Comparison of ENCODE assay signal across 14 cellular contexts in the genomic region with DNA sequence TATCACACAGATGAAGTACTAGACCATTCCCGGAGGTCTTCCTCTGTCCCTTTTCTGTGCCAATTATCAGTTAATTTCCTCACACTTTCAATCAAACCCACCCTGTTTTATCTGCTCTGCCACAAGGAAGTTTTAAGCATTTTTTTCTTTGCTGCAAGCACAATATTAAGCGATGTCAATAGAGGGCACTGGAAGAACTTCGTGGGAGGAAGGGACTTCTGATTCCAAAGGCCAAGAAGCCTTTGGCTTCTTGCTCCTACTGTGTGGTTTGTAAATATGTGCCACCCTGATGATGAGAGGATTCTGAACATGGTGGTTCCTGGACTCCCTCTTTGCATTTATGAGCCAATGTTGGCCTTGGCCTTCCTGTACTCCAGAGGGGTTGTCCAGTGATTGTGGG.
A peak's percentile ranks its signal among the peaks of the same experiment; 100 is the strongest.
DNase-seq lines count a peak whose midpoint lies in the region; ATAC-seq and TF ChIP-seq lines count a peak whose summit lies in the region.
"Had no signal": no experiment of that assay in that cellular context is flagged by ENCODE, and none has a peak within 500 bp of the region (broad histone marks: within the 10 kb centered on the region; RNA-seq: fewer than 3 reads in every experiment).

No MANE protein-coding gene starts in this region.

- no peak for ATAC-seq in GM21447 (IDR thresholded peaks at IDR 0.05; ENCODE audit: unreplicated experiment)

- no peaks in the 10 kb centered on the region for H3K9me3 Mint-ChIP-seq in chondrocyte (ENCODE audit: low read depth)

- H3K9me3 ChIP-seq in NT2/D1 (ENCODE audit: insufficient read depth, low read length): no peaks in the 10 kb centered on the region
- no peaks in the 10 kb centered on the region for H3K9me3 ChIP-seq in tibial nerve

- TF ChIP-seq CTCF in chondrocyte (IDR thresholded peaks at IDR 0.05) (peak; percentile 13), tibial nerve (IDR thresholded peaks at IDR 0.05) (no peak)

- no peak for TF ChIP-seq POLR2A in tibial nerve (IDR thresholded peaks at IDR 0.05)

- no peak overlapping the region for H3K9ac ChIP-seq in NT2/D1 (ENCODE audit: insufficient read length, low read depth)

- H3K27ac Mint-ChIP-seq in chondrocyte (ENCODE audit: unreplicated experiment): no peak overlapping the region

- H3K27ac ChIP-seq in tibial nerve: no peak overlapping the region
- H3K27ac ChIP-seq: coronary artery had no signal

- 51 to 59% methylated on average over 3 of the region's 3 CpGs for WGBS in tibial nerve, 2 donors

- H3K4me3 ChIP-seq in NT2/D1 (ENCODE audit: insufficient read length, low read depth) (no peak overlapping the region), tibial nerve (no peak overlapping the region)
- H3K4me3 ChIP-seq: coronary artery had no signal

- DNase-seq in NCI-H146 (lab: John Stamatoyannopoulos, UW) (peak; percentile 33), NCI-H146 treated with DMSO at 0.1 percent for 48 hours (lab: John Stamatoyannopoulos, UW; ENCODE audit: unreplicated experiment) (no peak), NT2/D1 (ENCODE audit: low read depth, low spot score) (peak; percentile 22), chondrocyte (ENCODE audit: low spot score) (no peak), pons (ENCODE audit: low spot score) (peak; percentile 31), tibial nerve (ENCODE audit: low spot score in 2 of 2) (no peak)
- no peak for DNase-seq in stimulated activated CD4-positive, alpha-beta T cell treated with anti-CD3 and anti-CD28 coated beads, Interleukin-4, amount 100 ng/mL, for 1 hour
- DNase-seq: activated naive CD4-positive, alpha-beta T cell treated with Interleukin-2 at 50 U/mL for 16 hours; DND-41; NCI-H2227 treated with DMSO at 0.1 percent for 48 hours; SHP77 treated with DMSO at 0.1 percent for 48 hours; substantia nigra had no signal

- H3K27me3 ChIP-seq in NT2/D1 (ENCODE audit: insufficient read depth, insufficient read length) (no peaks in the 10 kb centered on the region), tibial nerve (no peaks in the 10 kb centered on the region)

- H3K27me3 Mint-ChIP-seq in chondrocyte (ENCODE audit: low read depth): no peaks in the 10 kb centered on the region

- H3K36me3 ChIP-seq in NT2/D1 (ENCODE audit: insufficient read depth, insufficient read length, low read length) (no peaks in the 10 kb centered on the region), tibial nerve (no peaks in the 10 kb centered on the region)

- no peaks in the 10 kb centered on the region for H3K36me3 Mint-ChIP-seq in chondrocyte (ENCODE audit: low read depth)

- no peak for TF ChIP-seq EP300 in tibial nerve (IDR thresholded peaks at IDR 0.05)

- no peaks in the 10 kb centered on the region for H3K4me1 Mint-ChIP-seq in chondrocyte (ENCODE audit: low read depth)

- no peak overlapping the region for H3K4me3 Mint-ChIP-seq in chondrocyte (ENCODE audit: unreplicated experiment)

- H3K4me1 ChIP-seq in NT2/D1 (ENCODE audit: insufficient read depth, insufficient read length) (no peaks in the 10 kb centered on the region), tibial nerve (no peaks in the 10 kb centered on the region)

Comparison
In these comparisons a context has a peak if more than half of its experiments do, and no peak if none do; other contexts are left out.
1. DNase-seq: peak in NCI-H146 (single experiment), NT2/D1 (single experiment) and pons (single experiment); none in NCI-H146 treated with DMSO at 0.1 percent for 48 hours (single experiment), chondrocyte (single experiment), stimulated activated CD4-positive, alpha-beta T cell treated with anti-CD3 and anti-CD28 coated beads, Interleukin-4, amount 100 ng/mL, for 1 hour (single experiment) and tibial nerve (0 of 2).